Comparison of ENCODE assay signal across 8 cellular contexts in the genomic region with DNA sequence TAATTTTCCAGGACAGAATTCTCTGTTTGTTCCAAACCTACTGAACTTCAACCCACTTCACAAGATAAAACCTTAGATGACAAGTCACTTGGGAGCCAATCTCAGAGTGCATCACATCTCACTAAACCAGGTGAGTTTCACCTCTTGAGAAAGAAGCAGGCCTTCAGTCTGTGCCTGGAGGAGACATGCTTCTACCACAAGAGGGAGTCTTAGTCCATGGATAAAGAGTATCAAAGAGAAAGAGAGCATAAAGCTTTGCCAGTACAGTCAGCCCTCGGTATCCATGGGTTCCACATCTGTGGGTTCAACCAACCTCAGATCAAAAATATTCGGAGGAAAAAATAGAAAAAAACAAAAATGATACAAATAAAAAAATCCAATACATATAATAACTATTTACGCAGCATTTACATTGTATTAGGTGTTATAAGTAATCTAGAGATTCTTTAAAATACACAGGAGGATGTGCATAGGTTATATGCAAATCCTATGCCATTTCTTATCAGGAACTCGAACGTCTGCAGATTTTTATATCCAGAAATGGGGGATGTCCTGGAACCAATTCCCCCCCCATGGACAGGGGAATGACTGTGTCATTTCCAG. TPM values are rescaled to one million over a fixed set of nuclear protein-coding genes. Genes with fewer than 3 reads are reported as not detected.
A peak's percentile ranks its signal among the peaks of the same experiment; 100 is the strongest.
DNase-seq lines count a peak whose midpoint lies in the region; ATAC-seq lines count a peak whose summit lies in the region.

No MANE protein-coding gene starts in this region.

- intact Hi-C loops in activated CD4-positive, alpha-beta memory T cell treated with anti-CD3 and anti-CD28 coated beads for 36 hours (cut with micrococcal nuclease): loop anchor here (1.0 kb wide), 1 partner anchor 264 kb away; no protein-coding TSS in a partner anchor

- ATAC-seq in HG02763 (IDR thresholded peaks at IDR 0.05; ENCODE audit: unreplicated experiment): no peak

- CTCF ChIA-PET in activated CD4-positive, alpha-beta memory T cell treated with anti-CD3 and anti-CD28 coated beads for 36 hours (lab: Charles Lee): interaction anchor here (0.7 to 3.4 kb wide), 12 partner anchors 15 to 289 kb away, joined by 3 to 31 read pairs (median 4); a partner anchor contains a TSS
- CTCF ChIA-PET in activated CD4-positive, alpha-beta memory T cell treated with anti-CD3 and anti-CD28 coated beads, Interleukin-2, amount 10 ng/mL, durations not matched to agents 7 days and 5 days (lab: Charles Lee): interaction anchor here (0.8 to 2.3 kb wide), 7 partner anchors 8 to 289 kb away, joined by 3 to 13 read pairs (median 4); a partner anchor contains a TSS

- no peaks in the 10 kb centered on the region for H3K4me1 Mint-ChIP-seq in activated CD4-positive, alpha-beta memory T cell treated with anti-CD3 and anti-CD28 coated beads for 36 hours (ENCODE audit: low read depth)
- peaks cover 5% of the 10 kb centered on the region for H3K4me1 Mint-ChIP-seq in activated CD4-positive, alpha-beta memory T cell treated with anti-CD3 and anti-CD28 coated beads, Interleukin-2, amount 10 ng/mL, durations not matched to agents 7 days and 5 days

- H3K27me3 Mint-ChIP-seq in activated CD4-positive, alpha-beta memory T cell treated with anti-CD3 and anti-CD28 coated beads for 36 hours: no peaks in the 10 kb centered on the region
- no peaks in the 10 kb centered on the region for H3K27me3 Mint-ChIP-seq in activated CD4-positive, alpha-beta memory T cell treated with anti-CD3 and anti-CD28 coated beads, Interleukin-2, amount 10 ng/mL, durations not matched to agents 7 days and 5 days

- DNase-seq in activated CD4-positive, alpha-beta memory T cell treated with anti-CD3 and anti-CD28 coated beads for 36 hours: peak; percentile 20
- no peak for DNase-seq in activated CD4-positive, alpha-beta memory T cell treated with anti-CD3 and anti-CD28 coated beads, Interleukin-2, amount 10 ng/mL, durations not matched to agents 7 days and 5 days
- DNase-seq in HuH-7 (ENCODE audit: low spot score): peak; percentile 34
- peak; percentile 69 for DNase-seq in RKO (ENCODE audit: low spot score)
- DNase-seq in dermis microvascular lymphatic vessel endothelial cell (ENCODE audit: low read depth in 2 of 2): peak; percentile 31 to 59
- peak; percentile 12 for DNase-seq in midbrain (lab: John Stamatoyannopoulos, UW)
- DNase-seq in NK-92 treated with Interleukin-12 subunit alpha and Interleukin-12 subunit beta, amount 100 ng/mL, for 24 hours (lab: John Stamatoyannopoulos, UW): no peak

- POLR2A ChIA-PET in activated CD4-positive, alpha-beta memory T cell treated with anti-CD3 and anti-CD28 coated beads for 36 hours (lab: Charles Lee): interaction anchor here (1.0 kb wide), 1 partner anchor 78 kb away, joined by 3 read pairs; no protein-coding TSS in a partner anchor
- POLR2A ChIA-PET in activated CD4-positive, alpha-beta memory T cell treated with anti-CD3 and anti-CD28 coated beads, Interleukin-2, amount 10 ng/mL, durations not matched to agents 7 days and 5 days (lab: Charles Lee): no interaction called here

- H3K9me3 Mint-ChIP-seq in activated CD4-positive, alpha-beta memory T cell treated with anti-CD3 and anti-CD28 coated beads for 36 hours: no peaks in the 10 kb centered on the region
- no peaks in the 10 kb centered on the region for H3K9me3 Mint-ChIP-seq in activated CD4-positive, alpha-beta memory T cell treated with anti-CD3 and anti-CD28 coated beads, Interleukin-2, amount 10 ng/mL, durations not matched to agents 7 days and 5 days

- H3K4me3 Mint-ChIP-seq in activated CD4-positive, alpha-beta memory T cell treated with anti-CD3 and anti-CD28 coated beads for 36 hours: no peak overlapping the region
- no peak overlapping the region for H3K4me3 Mint-ChIP-seq in activated CD4-positive, alpha-beta memory T cell treated with anti-CD3 and anti-CD28 coated beads, Interleukin-2, amount 10 ng/mL, durations not matched to agents 7 days and 5 days

- H3K27ac Mint-ChIP-seq in activated CD4-positive, alpha-beta memory T cell treated with anti-CD3 and anti-CD28 coated beads for 36 hours: no peak overlapping the region
- H3K27ac Mint-ChIP-seq in activated CD4-positive, alpha-beta memory T cell treated with anti-CD3 and anti-CD28 coated beads, Interleukin-2, amount 10 ng/mL, durations not matched to agents 7 days and 5 days: no peak overlapping the region

- H3K36me3 Mint-ChIP-seq in activated CD4-positive, alpha-beta memory T cell treated with anti-CD3 and anti-CD28 coated beads for 36 hours: peaks cover 20% of the 10 kb centered on the region
- peaks cover 68% of the 10 kb centered on the region for H3K36me3 Mint-ChIP-seq in activated CD4-positive, alpha-beta memory T cell treated with anti-CD3 and anti-CD28 coated beads, Interleukin-2, amount 10 ng/mL, durations not matched to agents 7 days and 5 days (ENCODE audit: low read depth)

RNA-seq across cellular contexts. Expression of a gene that starts 37.7 kb away (rescaled TPM):
- 10 to 100 TPM; 17.4 to 19.0 TPM for total RNA-seq in activated CD4-positive, alpha-beta memory T cell treated with anti-CD3 and anti-CD28 coated beads for 36 hours
- 10 to 100 TPM; 14.6 to 16.3 TPM for total RNA-seq in activated CD4-positive, alpha-beta memory T cell treated with anti-CD3 and anti-CD28 coated beads, Interleukin-2, amount 10 ng/mL, durations not matched to agents 7 days and 5 days
- total RNA-seq in dermis microvascular lymphatic vessel endothelial cell: 21.1 and 23.5 TPM in 2 replicates

Comparison
In these comparisons a context has a peak if more than half of its experiments do, and no peak if none do; other contexts are left out.
1. DNase-seq: peak in activated CD4-positive, alpha-beta memory T cell treated with anti-CD3 and anti-CD28 coated beads for 36 hours (single experiment), HuH-7 (single experiment), RKO (single experiment), dermis microvascular lymphatic vessel endothelial cell (2 of 2) and midbrain (single experiment); none in activated CD4-positive, alpha-beta memory T cell treated with anti-CD3 and anti-CD28 coated beads, Interleukin-2, amount 10 ng/mL, durations not matched to agents 7 days and 5 days (single experiment) and NK-92 treated with Interleukin-12 subunit alpha and Interleukin-12 subunit beta, amount 100 ng/mL, for 24 hours (single experiment).